ENCODE assay signal across 10 cellular contexts in genomic region chr7:101924171-101924570, GRCh38.
DNase-seq lines count a peak whose midpoint lies in the region; ATAC-seq and FAIRE-seq lines count a peak whose summit lies in the region.
"Had no signal": no experiment of that assay in that cellular context is flagged by ENCODE, and none has a peak within 500 bp of the region (broad histone marks: within the 10 kb centered on the region; RNA-seq: fewer than 3 reads in every experiment).

No MANE protein-coding gene starts in this region.

- ATAC-seq in HG02938 (IDR thresholded peaks at IDR 0.05; ENCODE audit: unreplicated experiment): no peak

- FAIRE-seq in urothelium cell line (lab: Jason Lieb, UNC): no peak

- peak; percentile 3 to 29 (median 6) for DNase-seq in stimulated activated CD4-positive, alpha-beta T cell treated with anti-CD3 and anti-CD28 coated beads, Interleukin-12 subunit alpha, Interleukin-12 subunit beta, amount 100 ng/mL, for 48 hours (ENCODE audit: low read depth in 2 of 3, low spot score in 1 of 3)
- DNase-seq in stimulated activated CD4-positive, alpha-beta T cell treated with anti-CD3 and anti-CD28 coated beads, Interleukin-4, amount 100 ng/mL, for 4 hours: no peak
- DNase-seq in amniotic epithelial cell (ENCODE audit: low read depth) (peak; percentile 48), lung microvascular endothelial cell (ENCODE audit: low read depth in 2 of 2) (peak; percentile 56 to 75), urothelium cell line (ENCODE audit: low spot score) (peak; percentile 56), hippocampal formation (lab: John Stamatoyannopoulos, UW) (no peak), NCI-H2171 treated with DMSO at 0.1 percent for 48 hours (lab: John Stamatoyannopoulos, UW) (no peak)
- DNase-seq: DMS53, esophagus squamous epithelium had no signal

Comparison
In these comparisons a context has a peak if more than half of its experiments do, and no peak if none do; other contexts are left out.
1. DNase-seq: peak in stimulated activated CD4-positive, alpha-beta T cell treated with anti-CD3 and anti-CD28 coated beads, Interleukin-12 subunit alpha, Interleukin-12 subunit beta, amount 100 ng/mL, for 48 hours (3 of 3), amniotic epithelial cell (single experiment), lung microvascular endothelial cell (2 of 2) and urothelium cell line (single experiment); none in stimulated activated CD4-positive, alpha-beta T cell treated with anti-CD3 and anti-CD28 coated beads, Interleukin-4, amount 100 ng/mL, for 4 hours (0 of 2), hippocampal formation (0 of 2) and NCI-H2171 treated with DMSO at 0.1 percent for 48 hours (single experiment).